In the genomic region with DNA sequence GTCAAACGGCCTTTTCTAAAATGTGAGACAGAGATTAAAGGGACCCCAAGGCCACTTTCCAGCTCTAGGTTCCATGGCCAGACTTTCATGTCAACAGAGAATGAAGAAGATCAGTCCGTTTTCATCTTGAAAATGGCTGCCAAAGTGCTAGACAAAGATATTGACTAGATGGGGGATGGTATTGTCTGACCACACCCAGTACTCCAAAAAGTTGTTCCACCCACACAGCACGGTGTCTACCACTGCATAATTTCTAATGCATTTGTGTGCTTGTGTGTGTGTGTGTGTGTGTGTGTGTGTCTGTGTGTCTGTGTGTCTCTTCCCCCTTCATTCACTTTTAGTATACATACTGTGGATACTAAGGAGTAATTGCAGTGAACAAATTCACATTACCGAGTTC, we compare ENCODE assay signal across 10 cellular contexts. TPM values are rescaled to one million over a fixed set of nuclear protein-coding genes. Genes with fewer than 3 reads are reported as not detected.
A peak's percentile ranks its signal among the peaks of the same experiment; 100 is the strongest.
DNase-seq lines count a peak whose midpoint lies in the region; ATAC-seq and TF ChIP-seq lines count a peak whose summit lies in the region.
"Had no signal": no experiment of that assay in that cellular context is flagged by ENCODE, and none has a peak within 500 bp of the region (broad histone marks: within the 10 kb centered on the region; RNA-seq: fewer than 3 reads in every experiment).

No MANE protein-coding gene starts in this region.

- H3K4me3 ChIP-seq in BJ (ENCODE audit: low read depth, low read length) (peak overlapping the region; percentile 67), body of pancreas (no peak overlapping the region)

- H3K36me3 ChIP-seq in BJ (ENCODE audit: control insufficient read depth, insufficient read depth, low read length) (peaks cover 3% of the 10 kb centered on the region; the same call in 1 of the 2 replicates), body of pancreas (replicated peaks in 1 of 2; ENCODE audit: insufficient read depth in 1 of 2, low read depth in 2 of 2) (no peaks in the 10 kb centered on the region)

- POLR2A ChIA-PET in BJ (lab: Charles Lee), result interaction anchor here (0.6 to 3.9 kb wide), 12 partner anchors 8 to 107 kb away, joined by 3 to 166 read pairs (median 6); no protein-coding TSS in a partner anchor

- H3K36me3 Mint-ChIP-seq in osteocyte (ENCODE audit: unreplicated experiment), result peaks cover 51% of the 10 kb centered on the region

- H3K9me3 Mint-ChIP-seq in osteocyte (ENCODE audit: unreplicated experiment), result no peaks in the 10 kb centered on the region

- no peak for ATAC-seq in HG03520 (IDR thresholded peaks at IDR 0.05; ENCODE audit: unreplicated experiment)
- no peak for ATAC-seq in body of pancreas
- ATAC-seq in GM21528 (IDR thresholded peaks at IDR 0.05; ENCODE audit: low FRiP score, unreplicated experiment), result no peak

- peak overlapping the region; percentile 99 for H3K4me3 Mint-ChIP-seq in osteocyte (ENCODE audit: unreplicated experiment)

- no peaks in the 10 kb centered on the region for H3K9me3 ChIP-seq in body of pancreas

- WGBS in body of pancreas, 2 donors, result 52 to 54% methylated on average over 4 of the region's 4 CpGs

- H3K4me1 ChIP-seq in body of pancreas, result peaks cover 10% of the 10 kb centered on the region

- peak overlapping the region in 1 of 4 donors; percentile 38 for H3K27ac ChIP-seq in body of pancreas

- intact Hi-C loops in body of pancreas (cut with DNase I), result no loop called here

- peak overlapping the region; percentile 99 for H3K27ac Mint-ChIP-seq in osteocyte (ENCODE audit: unreplicated experiment)

- TF ChIP-seq CTCF in BJ (IDR thresholded peaks at IDR 0.05; ENCODE audit: insufficient read depth, low read depth, low read length), result no peak
- no peak for TF ChIP-seq CTCF in osteocyte (IDR thresholded peaks at IDR 0.05)
- TF ChIP-seq CTCF in body of pancreas (IDR thresholded peaks at IDR 0.05), result no peak

- DNase-seq in BJ (ENCODE audit: low read depth), result no peak
- peak; percentile 89 for DNase-seq in fibroblast of the conjunctiva (ENCODE audit: low read depth)
- no peak for DNase-seq in osteocyte (ENCODE audit: extremely low spot score, unreplicated experiment)
- DNase-seq in RPMI8226, result no peak
- DNase-seq in body of pancreas, result no peak
- DNase-seq: activated T-cell treated with anti-CD3 and anti-CD28 coated beads for 4 hours; stimulated activated CD4-positive, alpha-beta T cell treated with anti-CD3 and anti-CD28 coated beads, Interleukin-4, amount 100 ng/mL, for 1 hour had no signal

- CTCF ChIA-PET in BJ (lab: Yijun Ruan, JAX), result interaction anchor here (0.5 to 3.7 kb wide), 15 partner anchors 8 to 107 kb away, joined by 3 to 84 read pairs (median 6); no protein-coding TSS in a partner anchor

- H3K27me3 Mint-ChIP-seq in osteocyte (ENCODE audit: unreplicated experiment), result no peaks in the 10 kb centered on the region

- H3K4me1 Mint-ChIP-seq in osteocyte (ENCODE audit: unreplicated experiment), result peaks cover 56% of the 10 kb centered on the region

- no peak for TF ChIP-seq POLR2A in body of pancreas (IDR thresholded peaks at IDR 0.05)

- H3K27me3 ChIP-seq in BJ (ENCODE audit: control insufficient read depth, insufficient read depth, low read length) (no peaks in the 10 kb centered on the region), body of pancreas (peaks cover 0 to 8% of the 10 kb centered on the region in 2 donors)

TF ChIP-seq in PFSK-1, 5 proteins besides CTCF, POLR2A, EP300 and RAD21:
- TF ChIP-seq TAF1 (IDR thresholded peaks at IDR 0.05; ENCODE audit: borderline replicate concordance, insufficient read depth, low read length) (0 out of 2 replicates have a peak, but pooled peaks have one; percentile 30), SIN3A (IDR thresholded peaks at IDR 0.05; ENCODE audit: borderline replicate concordance, insufficient read depth, low read length) (no peak)

RNA-seq across cellular contexts. Expression of gene COL1A2, which starts 1.3 kb away (rescaled TPM):
- 4,875 and 8,996 TPM in 2 replicates for polyA plus RNA-seq in BJ (2011; rRNA removed)
- 1,734 and 2,279 TPM in 2 replicates for polyA minus RNA-seq in BJ (2011; rRNA and poly(A)+ RNA removed)
- 284 TPM for polyA plus RNA-seq in PFSK-1 (2012; ENCODE audit: insufficient read length, low read depth)
- total RNA-seq in osteocyte, result 7,492 and 7,869 TPM in 2 replicates
- 100 to 1,000 TPM in 1 of 2 donors, 10 to 100 TPM in 1; 54.0 to 107 TPM for total RNA-seq in body of pancreas

Comparison
In these comparisons a context has a peak if more than half of its experiments do, and no peak if none do; other contexts are left out.
1. RNA of gene COL1A2, which starts 1.3 kb away (total RNA-seq): 7,492 to 7,869 TPM in osteocyte; 54.0 to 107 TPM in body of pancreas; every median in the first group is over 10 times any median in the second.